Comparison of ENCODE assay signal across 1 cellular context in genomic region chr11:9600651-9601040, GRCh38.
TF ChIP-seq lines count a peak whose summit lies in the region.

No MANE protein-coding gene starts in this region.

TF ChIP-seq in SK-N-SH, 30 proteins besides CTCF, POLR2A, EP300 and RAD21 (continued from another document):
- TF ChIP-seq, protein P1, sequence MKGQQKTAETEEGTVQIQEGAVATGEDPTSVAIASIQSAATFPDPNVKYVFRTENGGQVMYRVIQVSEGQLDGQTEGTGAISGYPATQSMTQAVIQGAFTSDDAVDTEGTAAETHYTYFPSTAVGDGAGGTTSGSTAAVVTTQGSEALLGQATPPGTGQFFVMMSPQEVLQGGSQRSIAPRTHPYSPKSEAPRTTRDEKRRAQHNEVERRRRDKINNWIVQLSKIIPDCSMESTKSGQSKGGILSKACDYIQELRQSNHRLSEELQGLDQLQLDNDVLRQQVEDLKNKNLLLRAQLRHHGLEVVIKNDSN (IDR thresholded peaks at IDR 0.05; ENCODE audit: borderline replicate concordance, low read depth) = no peak
- TF ChIP-seq NFIC (IDR thresholded peaks at IDR 0.05; ENCODE audit: borderline replicate concordance) (no peak), FOXM1 (IDR thresholded peaks at IDR 0.05; ENCODE audit: low read depth) (no peak), USF2 (IDR thresholded peaks at IDR 0.05; ENCODE audit: borderline replicate concordance, low read depth, low read length) (no peak), MXI1 (IDR thresholded peaks at IDR 0.05; ENCODE audit: low read depth, low read length) (no peak), TAF1 (IDR thresholded peaks at IDR 0.05; ENCODE audit: borderline replicate concordance, low read depth, low read length) (no peak), CHD2 (IDR thresholded peaks at IDR 0.05; ENCODE audit: low read length, partially characterized antibody) (no peak)
TF ChIP-seq in SK-N-SH: peak in this region for 0.
